In the genomic region with DNA sequence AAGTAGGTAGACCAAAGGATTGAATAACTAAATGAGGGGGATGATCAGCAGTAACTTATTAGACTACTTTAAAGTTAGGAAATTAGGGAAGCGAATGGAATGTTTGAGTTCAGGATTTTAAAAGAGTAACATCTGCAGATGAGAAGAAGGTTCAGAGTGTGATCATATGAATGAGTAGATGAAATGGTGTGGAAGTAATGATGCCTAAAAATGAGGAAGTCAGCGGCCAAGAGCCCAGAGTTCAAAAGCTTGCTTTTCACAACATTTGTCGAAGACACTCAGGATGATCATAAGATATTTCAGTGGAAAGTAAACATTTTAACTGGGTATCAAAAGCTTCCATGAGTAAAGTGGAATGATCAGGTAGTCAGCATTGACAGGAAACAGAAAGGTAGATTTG, we compare ENCODE assay signal across 23 cellular contexts.
A peak's percentile ranks its signal among the peaks of the same experiment; 100 is the strongest.
DNase-seq lines count a peak whose midpoint lies in the region; ATAC-seq, FAIRE-seq and TF ChIP-seq lines count a peak whose summit lies in the region.
"Had no signal": no experiment of that assay in that cellular context is flagged by ENCODE, and none has a peak within 500 bp of the region (broad histone marks: within the 10 kb centered on the region; RNA-seq: fewer than 3 reads in every experiment).

No MANE protein-coding gene starts in this region.

- H3K79me2 ChIP-seq in DND-41 (ENCODE audit: insufficient read depth, low read length) (no peaks in the 10 kb centered on the region), GM12878 (ENCODE audit: control insufficient read depth, insufficient read depth, low read length) (no peaks in the 10 kb centered on the region)

- H3K27me3 ChIP-seq in DND-41 (ENCODE audit: insufficient read depth, low read length, poor library complexity) (no peaks in the 10 kb centered on the region), GM12878 (replicated peaks in 1 of 2; ENCODE audit: control insufficient read depth in 2 of 2, insufficient read depth in 2 of 2, low read length in 1 of 2) (no peaks in the 10 kb centered on the region), neuronal stem cell (ENCODE audit: control insufficient read depth in 3 of 3, insufficient read depth in 3 of 3, low read depth in 1 of 3, low read length in 3 of 3) (no peaks in the 10 kb centered on the region), ovary (no peaks in the 10 kb centered on the region)
- H3K27me3 ChIP-seq: BLaER1 had no signal

- no peak overlapping the region for H3K23ac ChIP-seq in neuronal stem cell (ENCODE audit: low read depth, low read length, poor library complexity)

- no peak overlapping the region for H2AK5ac ChIP-seq in neuronal stem cell (ENCODE audit: low read depth, low read length)

- RAD21 ChIA-PET in GM12878 (lab: Charles Lee; ENCODE audit: unreplicated experiment), result no interaction called here

- no peak for TF ChIP-seq CTCF in DND-41 (IDR thresholded peaks at IDR 0.05; ENCODE audit: borderline replicate concordance, extremely low read depth, low read length, poor library complexity, severe bottlenecking)
- no peak for TF ChIP-seq CTCF in GM12878 (IDR thresholded peaks at IDR 0.05 in 2 of 3, conservative IDR thresholded peaks at IDR 0.05 in 1 of 3; ENCODE audit: control insufficient read depth in 2 of 3, extremely low read depth in 1 of 3, insufficient read depth in 1 of 3, low read depth in 3 of 3, low read length in 3 of 3)
- TF ChIP-seq CTCF in ovary (IDR thresholded peaks at IDR 0.05), result no peak
- no peak for TF ChIP-seq CTCF in GM13977 (IDR thresholded peaks at IDR 0.05; ENCODE audit: extremely low read depth, insufficient read depth, missing control alignments)

- ATAC-seq in DND-41 (ENCODE audit: insufficient read depth, low read depth) (no peak), GM12878 (no peak)
- ATAC-seq: CD8-positive, alpha-beta T cell had no signal

- no peak overlapping the region for H2BK12ac ChIP-seq in neuronal stem cell (ENCODE audit: low read length)

- CTCF ChIA-PET in GM12878 (lab: Yijun Ruan, JAX), result interaction anchor here (0.7 kb wide), 1 partner anchor 34 kb away, joined by 3 read pairs; no protein-coding TSS in a partner anchor

- intact Hi-C loops in GM12878 (cut with micrococcal nuclease; ENCODE audit: unreplicated experiment) (no loop called here), ovary (cut with DNase I) (no loop called here)

- H3K4me3 ChIP-seq in DND-41 (ENCODE audit: low read depth in 1 of 2, low read length in 2 of 2), result no peak overlapping the region
- H3K4me3 ChIP-seq in GM12878, result no peak overlapping the region
- no peak overlapping the region for H3K4me3 ChIP-seq in neuronal stem cell (ENCODE audit: low read length in 2 of 2)
- no peak overlapping the region for H3K4me3 ChIP-seq in ovary
- H3K4me3 ChIP-seq: BLaER1, HAP-1 had no signal

- no peaks in the 10 kb centered on the region for H3K79me1 ChIP-seq in neuronal stem cell (ENCODE audit: low read depth, low read length)

- H3K18ac ChIP-seq in neuronal stem cell (ENCODE audit: low read length), result no peak overlapping the region

- SMC1A ChIA-PET in GM12878 (lab: Charles Lee; ENCODE audit: uncharacterized antibody, unreplicated experiment), result interaction anchor here (1.3 to 3.3 kb wide), 3 partner anchors 8 to 59 kb away, joined by 3 to 12 read pairs (median 4); no protein-coding TSS in a partner anchor

- no peak overlapping the region for H3K4me2 ChIP-seq in DND-41 (ENCODE audit: insufficient read depth, low read length)
- H3K4me2 ChIP-seq in GM12878 (ENCODE audit: control insufficient read depth, insufficient read depth), result no peak overlapping the region
- H3K4me2 ChIP-seq in neuronal stem cell (ENCODE audit: insufficient read depth, low read length, poor library complexity, severe bottlenecking), result no peak overlapping the region
- H3K4me2 ChIP-seq: BLaER1 had no signal

- FAIRE-seq in GM12878 (lab: Jason Lieb, UNC), result no peak
- FAIRE-seq: A204.1, GM18507, H54 had no signal

- peaks cover 16% of the 10 kb centered on the region for H3K4me1 ChIP-seq in DND-41 (ENCODE audit: insufficient read depth, low read length)
- no peaks in the 10 kb centered on the region for H3K4me1 ChIP-seq in GM12878 (ENCODE audit: control insufficient read depth, insufficient read depth, low read length)
- peaks cover 8 to 13% of the 10 kb centered on the region in 2 donors for H3K4me1 ChIP-seq in neuronal stem cell (ENCODE audit: control insufficient read depth in 2 of 2, insufficient read depth in 1 of 2, low read depth in 1 of 2, low read length in 2 of 2)
- H3K4me1 ChIP-seq in ovary (ENCODE audit: insufficient read depth), result no peaks in the 10 kb centered on the region
- H3K4me1 ChIP-seq: Caco-2, HAP-1 had no signal

- no peak overlapping the region for H2BK15ac ChIP-seq in neuronal stem cell (ENCODE audit: low read length)

- no peak overlapping the region for H3K9ac ChIP-seq in DND-41 (ENCODE audit: low read depth, low read length)
- H3K9ac ChIP-seq in GM12878 (ENCODE audit: control insufficient read depth, insufficient read depth, low read length), result no peak overlapping the region
- H3K9ac ChIP-seq in neuronal stem cell (ENCODE audit: low read depth, low read length, poor library complexity), result no peak overlapping the region
- H3K9ac ChIP-seq: BLaER1 had no signal

- no peak overlapping the region for H2BK5ac ChIP-seq in neuronal stem cell (ENCODE audit: low read length)

- POLR2A ChIA-PET in GM12878 (lab: Charles Lee), result interaction anchor here (0.5 kb wide), 1 partner anchor 605 kb away, joined by 3 read pairs; no protein-coding TSS in a partner anchor

- no peak overlapping the region for H3K14ac ChIP-seq in neuronal stem cell (ENCODE audit: low read length)

- H2AFZ ChIP-seq in DND-41 (ENCODE audit: low read depth, low read length) (peak overlapping the region; percentile 52; the same call in 1 of the 2 replicates), GM12878 (ENCODE audit: control insufficient read depth, low read depth, low read length) (no peak overlapping the region), neuronal stem cell (ENCODE audit: low read length) (peak overlapping the region; percentile 53)

- no peak overlapping the region for H3K4ac ChIP-seq in neuronal stem cell (ENCODE audit: low read length)

- H3K36me3 ChIP-seq in DND-41 (ENCODE audit: insufficient read depth, low read length) (no peaks in the 10 kb centered on the region), GM12878 (ENCODE audit: control insufficient read depth in 2 of 2, insufficient read depth in 2 of 2, low read length in 1 of 2) (no peaks in the 10 kb centered on the region), neuronal stem cell (replicated peaks in 1 of 2; ENCODE audit: control insufficient read depth in 2 of 2, insufficient read depth in 2 of 2, low read length in 2 of 2) (no peaks in the 10 kb centered on the region), ovary (no peaks in the 10 kb centered on the region)
- H3K36me3 ChIP-seq: BLaER1, HAP-1 had no signal

- no TSS peak for BruUV-seq in GM12878 (replicated peaks; lab: Mats Ljungman, UMichigan)

- H3K27ac ChIP-seq in DND-41 (ENCODE audit: low read length) (no peak overlapping the region), GM12878 (ENCODE audit: control insufficient read depth, insufficient read depth) (no peak overlapping the region), neuronal stem cell (replicated peaks; ENCODE audit: low read length) (no peak overlapping the region), ovary (no peak overlapping the region)
- H3K27ac ChIP-seq: 22Rv1, BLaER1, C4-2B had no signal

- H3K9me3 ChIP-seq in DND-41 (ENCODE audit: insufficient read depth, low read length, severe bottlenecking) (no peaks in the 10 kb centered on the region), GM12878 (replicated peaks; ENCODE audit: control insufficient read depth, insufficient read depth, low read length) (no peaks in the 10 kb centered on the region), neuronal stem cell (replicated peaks in 1 of 2; ENCODE audit: control insufficient read depth in 2 of 2, insufficient read depth in 1 of 2, low read depth in 1 of 2, low read length in 2 of 2) (no peaks in the 10 kb centered on the region), ovary (no peaks in the 10 kb centered on the region)
- H3K9me3 ChIP-seq: BLaER1, Caco-2, HAP-1 had no signal

- H4K20me1 ChIP-seq in DND-41 (ENCODE audit: insufficient read depth, low read length), result no peaks in the 10 kb centered on the region
- H4K20me1 ChIP-seq in GM12878 (ENCODE audit: control insufficient read depth, insufficient read depth), result no peaks in the 10 kb centered on the region
- H4K20me1 ChIP-seq: BLaER1 had no signal

- DNase-seq in DND-41, result no peak
- DNase-seq in KBM-7, result peak; percentile 40
- no peak for DNase-seq in GM12878 (ENCODE audit: low read depth, low spot score)
- no peak for DNase-seq in neuronal stem cell (ENCODE audit: low spot score)
- DNase-seq in ovary, result no peak
- DNase-seq in GM13977 (ENCODE audit: low spot score), result no peak
- no peak for DNase-seq in HUDEP-2 (lab: John Stamatoyannopoulos, UW; ENCODE audit: unreplicated experiment in 76 of 76)
- DNase-seq in activated effector memory CD4-positive, alpha-beta T cell treated with Interleukin-2 at 50 U/mL for 16 hours, result no peak
- DNase-seq: Caco-2; CD4-positive, CD25-positive, alpha-beta regulatory T cell; CD8-positive, alpha-beta T cell; DMS153; EL; GDM1; GOT3; HFFc6 had no signal

- 63% methylated on average over 3 of the region's 3 CpGs for WGBS in GM12878 (ENCODE audit: insufficient coverage, insufficient replicate concordance, low lambda C conversion rate, missing lambda C conversion rate)
- WGBS in neuronal stem cell (ENCODE audit: extremely low coverage in 2 of 2, insufficient read length in 2 of 2, insufficient replicate concordance in 1 of 2), 2 donors, result no CpG with 5 or more reads among the region's 3 CpGs
- 81 to 84% (median 84%) methylated on average over 3 of the region's 3 CpGs for WGBS in ovary, 3 donors

- H4K91ac ChIP-seq in neuronal stem cell (ENCODE audit: low read depth, low read length, poor library complexity), result no peak overlapping the region

- TF ChIP-seq RAD21 in GM12878 (IDR thresholded peaks at IDR 0.05; ENCODE audit: insufficient read depth, low read depth, low read length), result no peak

- H4K8ac ChIP-seq in neuronal stem cell (ENCODE audit: low read depth, low read length), result no peak overlapping the region

- in situ Hi-C loops in KBM-7 (cut with MboI; ENCODE audit: low pct_unique_long_range_greater_than_20kb, low sequenced_read_pairs) (no loop called here), GM12878 (cut with MboI) (no loop called here), GM13977 (cut with MboI; ENCODE audit: low pct_unique_long_range_greater_than_20kb, low sequenced_read_pairs, unreplicated experiment) (no loop called here)

- no peak overlapping the region for H2BK120ac ChIP-seq in neuronal stem cell (ENCODE audit: low read depth, low read length)

- TF ChIP-seq EP300 in GM12878 (IDR thresholded peaks at IDR 0.05; ENCODE audit: borderline replicate concordance in 1 of 2, control insufficient read depth in 1 of 2, low read depth in 2 of 2, low read length in 2 of 2) (no peak), ovary (IDR thresholded peaks at IDR 0.05) (no peak)

- TF ChIP-seq POLR2A in GM12878 (IDR thresholded peaks at IDR 0.05; ENCODE audit: low read depth, low read length) (no peak), ovary (IDR thresholded peaks at IDR 0.05) (no peak)

TF ChIP-seq in GM12878, 131 proteins besides CTCF, POLR2A, EP300 and RAD21 (continues in another document):
- TF ChIP-seq SPI1 (IDR thresholded peaks at IDR 0.05; ENCODE audit: borderline replicate concordance, insufficient read depth, low read depth, low read length), result 0 out of 2 replicates have a peak, but pooled peaks have one; percentile 18
- no peak for TF ChIP-seq EED (IDR thresholded peaks at IDR 0.05; ENCODE audit: low read depth)
- peak; percentile 73 for TF ChIP-seq ZNF24 (IDR thresholded peaks at IDR 0.05)
